In the genomic region with DNA sequence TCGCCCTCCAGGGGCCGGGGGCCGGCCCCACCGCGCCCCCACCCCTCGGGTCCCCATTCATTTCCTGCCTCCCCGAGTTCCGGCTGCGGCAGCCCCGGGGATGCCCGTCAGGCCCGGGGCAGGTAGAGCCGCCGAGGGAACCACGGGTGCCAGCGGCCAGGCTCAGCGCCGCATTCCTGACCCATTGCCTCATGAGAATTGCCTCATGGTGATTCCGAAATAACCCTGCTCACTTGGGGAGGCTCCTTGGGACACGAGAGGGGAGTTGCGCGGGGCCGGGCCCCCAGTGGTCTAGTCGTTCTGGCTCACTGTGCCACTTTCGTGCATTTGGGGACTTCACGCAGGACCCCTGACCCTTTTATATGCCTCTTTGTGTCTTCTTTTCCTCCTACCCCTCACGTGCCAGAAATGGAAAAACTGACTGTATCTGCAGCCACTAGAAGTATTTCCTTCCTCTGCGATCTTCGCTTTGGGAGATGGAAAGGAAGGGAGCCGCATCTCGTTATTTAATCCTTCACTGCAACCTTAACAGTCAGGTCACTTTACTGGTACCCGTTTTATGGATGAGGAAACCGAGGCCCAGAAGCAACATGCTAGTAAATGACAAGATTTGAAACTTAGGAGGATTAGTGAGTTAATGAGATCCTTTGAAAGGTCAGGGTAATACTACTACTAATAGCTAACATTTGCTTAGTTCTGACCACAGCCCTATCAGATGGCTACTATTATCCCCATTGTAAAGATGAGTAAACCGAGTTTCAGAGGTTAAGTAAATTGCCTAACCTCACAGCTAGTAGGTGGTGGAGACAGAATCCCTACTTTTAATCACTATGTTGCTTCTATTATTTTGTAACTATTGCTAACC, we compare ENCODE assay signal across 8 cellular contexts. TPM values are rescaled to one million over a fixed set of nuclear protein-coding genes. Genes with fewer than 3 reads are reported as not detected.
DNase-seq lines count a peak whose midpoint lies in the region; ATAC-seq and TF ChIP-seq lines count a peak whose summit lies in the region.

No MANE protein-coding gene starts in this region.

- H3K27me3 Mint-ChIP-seq in Caco-2 (ENCODE audit: insufficient read depth, unreplicated experiment) = no peaks in the 10 kb centered on the region
- no peaks in the 10 kb centered on the region for H3K27me3 Mint-ChIP-seq in activated T-cell treated with anti-CD3 and anti-CD28 coated beads, Interleukin-2, amount 50 U/mL, for 72 hours (ENCODE audit: low read depth)

- no peak for TF ChIP-seq POLR2A in gastroesophageal sphincter (IDR thresholded peaks at IDR 0.05)

- ATAC-seq in GM19467 (IDR thresholded peaks at IDR 0.05; ENCODE audit: unreplicated experiment) (peak; percentile 49), gastroesophageal sphincter (peak; percentile 93), HG03095 (IDR thresholded peaks at IDR 0.05; ENCODE audit: unreplicated experiment) (no peak)
- peak; percentile 66 to 74 for ATAC-seq in activated T-cell treated with anti-CD3 and anti-CD28 coated beads, Interleukin-2, amount 50 U/mL, for 72 hours (replicated peaks in 1 of 2)

- H4K20me1 ChIP-seq in KMS-11 (ENCODE audit: insufficient read depth) (no peaks in the 10 kb centered on the region; the same call in 1 of the 2 replicates), osteoblast (ENCODE audit: insufficient read depth, low read length) (peaks cover 42% of the 10 kb centered on the region)

- POLR2A ChIA-PET in Caco-2 (lab: Charles Lee) = no interaction called here

- H3K27ac ChIP-seq in KMS-11 = peak overlapping the region; percentile 78
- peak overlapping the region; percentile 87 to 100 (median 99) for H3K27ac ChIP-seq in gastroesophageal sphincter
- peak overlapping the region; percentile 98 for H3K27ac ChIP-seq in osteoblast (ENCODE audit: low read depth, low read length)

- H3K4me3 Mint-ChIP-seq in Caco-2 (ENCODE audit: unreplicated experiment) = peak overlapping the region; percentile 97
- H3K4me3 Mint-ChIP-seq in activated T-cell treated with anti-CD3 and anti-CD28 coated beads, Interleukin-2, amount 50 U/mL, for 72 hours = peak overlapping the region; percentile 87 to 90

- H3K27me3 ChIP-seq in Caco-2 (replicated peaks; ENCODE audit: control insufficient read depth, insufficient read depth, low read length) = no peaks in the 10 kb centered on the region
- H3K27me3 ChIP-seq in KMS-11 (ENCODE audit: insufficient read depth, low read depth) = no peaks in the 10 kb centered on the region
- H3K27me3 ChIP-seq in gastroesophageal sphincter = no peaks in the 10 kb centered on the region
- no peaks in the 10 kb centered on the region for H3K27me3 ChIP-seq in osteoblast (ENCODE audit: insufficient read depth, low read length)

- peak overlapping the region; percentile 79 for H3K4me2 ChIP-seq in KMS-11
- H3K4me2 ChIP-seq in osteoblast (ENCODE audit: insufficient read depth, low read length) = peak overlapping the region; percentile 88

- peaks cover 8% of the 10 kb centered on the region for H3K4me1 ChIP-seq in Caco-2
- peaks cover 25% of the 10 kb centered on the region for H3K4me1 ChIP-seq in KMS-11 (ENCODE audit: low read depth, poor library complexity, severe bottlenecking)
- H3K4me1 ChIP-seq in gastroesophageal sphincter = peaks cover 0 to 62% (median 35%) of the 10 kb centered on the region in 3 donors
- H3K4me1 ChIP-seq in osteoblast (ENCODE audit: insufficient read depth, low read length) = peaks cover 26% of the 10 kb centered on the region

- CTCF ChIA-PET in Caco-2 (lab: Charles Lee) = no interaction called here

- DNase-seq in Caco-2 (peak; percentile 71 to 82), osteoblast (ENCODE audit: insufficient read length, low spot score, missing footprints) (peak; percentile 92), GM19238 (ENCODE audit: insufficient read length, low spot score) (no peak)
- peak in 1 of 2 donors; percentile 21 for DNase-seq in activated T-cell treated with anti-CD3 and anti-CD28 coated beads, Interleukin-2, amount 50 U/mL, for 72 hours

- H3K4me1 Mint-ChIP-seq in Caco-2 (ENCODE audit: low read depth, unreplicated experiment) = no peaks in the 10 kb centered on the region
- peaks cover 48% of the 10 kb centered on the region for H3K4me1 Mint-ChIP-seq in activated T-cell treated with anti-CD3 and anti-CD28 coated beads, Interleukin-2, amount 50 U/mL, for 72 hours (ENCODE audit: low read depth)

- H3K27ac Mint-ChIP-seq in Caco-2 (ENCODE audit: unreplicated experiment) = peak overlapping the region; percentile 97
- H3K27ac Mint-ChIP-seq in activated T-cell treated with anti-CD3 and anti-CD28 coated beads, Interleukin-2, amount 50 U/mL, for 72 hours = peak overlapping the region; percentile 96

- peaks cover 34% of the 10 kb centered on the region for H3K36me3 Mint-ChIP-seq in Caco-2 (ENCODE audit: insufficient read depth, unreplicated experiment)
- H3K36me3 Mint-ChIP-seq in activated T-cell treated with anti-CD3 and anti-CD28 coated beads, Interleukin-2, amount 50 U/mL, for 72 hours (ENCODE audit: insufficient read depth in 2 of 2) = peaks cover 2 to 11% of the 10 kb centered on the region in 2 donors

- TSS peak; percentile 39 for BruUV-seq in Caco-2 (replicated peaks; lab: Mats Ljungman, UMichigan)

- peak overlapping the region; percentile 26; the same call in 1 of the 2 replicates for H2AFZ ChIP-seq in KMS-11 (ENCODE audit: low read depth)
- H2AFZ ChIP-seq in osteoblast (ENCODE audit: low read length) = peak overlapping the region; percentile 69

- peaks cover 50% of the 10 kb centered on the region for H3K79me2 ChIP-seq in KMS-11 (ENCODE audit: insufficient read depth, low read depth)
- H3K79me2 ChIP-seq in osteoblast (ENCODE audit: insufficient read depth, low read length) = peaks cover 57% of the 10 kb centered on the region

- intact Hi-C loops in Caco-2 (cut with micrococcal nuclease; ENCODE audit: unreplicated experiment) = no loop called here

- 7 to 12% methylated on average over 8 to 16 of the region's 34 CpGs for WGBS in gastroesophageal sphincter (ENCODE audit: low coverage in 1 of 2), 2 donors

- peak overlapping the region; percentile 95 for H3K4me3 ChIP-seq in Caco-2 (ENCODE audit: low read depth, low read length)
- no peak overlapping the region for H3K4me3 ChIP-seq in KMS-11 (IDR thresholded peaks at IDR 0.05; ENCODE audit: insufficient read depth, low read depth, low read length)
- H3K4me3 ChIP-seq in gastroesophageal sphincter = peak overlapping the region; percentile 52 to 100
- peak overlapping the region; percentile 95 for H3K4me3 ChIP-seq in osteoblast (ENCODE audit: insufficient read depth, low read length)

- no peak for TF ChIP-seq EP300 in gastroesophageal sphincter (IDR thresholded peaks at IDR 0.05)

- TF ChIP-seq CTCF in Caco-2 (IDR thresholded peaks at IDR 0.05; ENCODE audit: insufficient read depth in 1 of 2, low read depth in 1 of 2, low read length in 1 of 2, severe bottlenecking in 1 of 2, unreplicated experiment in 1 of 2) (no peak), KMS-11 (conservative IDR thresholded peaks at IDR 0.05; ENCODE audit: low read depth, low read length) (peak; percentile 22; the same call in 1 of the 2 replicates), gastroesophageal sphincter (IDR thresholded peaks at IDR 0.05) (no peak), osteoblast (IDR thresholded peaks at IDR 0.05; ENCODE audit: extremely low read depth, low read depth, low read length) (no peak)

- peak overlapping the region; percentile 81 for H3K9ac ChIP-seq in KMS-11

- H3K36me3 ChIP-seq in Caco-2 (ENCODE audit: control insufficient read depth, insufficient read depth, low read length) (no peaks in the 10 kb centered on the region), KMS-11 (ENCODE audit: insufficient read depth) (no peaks in the 10 kb centered on the region), gastroesophageal sphincter (no peaks in the 10 kb centered on the region), osteoblast (ENCODE audit: insufficient read depth, low read length) (peaks cover 6% of the 10 kb centered on the region)

- H3K9me3 Mint-ChIP-seq in Caco-2 (ENCODE audit: unreplicated experiment) = no peaks in the 10 kb centered on the region
- no peaks in the 10 kb centered on the region for H3K9me3 Mint-ChIP-seq in activated T-cell treated with anti-CD3 and anti-CD28 coated beads, Interleukin-2, amount 50 U/mL, for 72 hours

- no peaks in the 10 kb centered on the region for H3K9me3 ChIP-seq in Caco-2
- no peaks in the 10 kb centered on the region for H3K9me3 ChIP-seq in gastroesophageal sphincter
- no peaks in the 10 kb centered on the region for H3K9me3 ChIP-seq in osteoblast (ENCODE audit: low read depth, low read length)

RNA-seq across cellular contexts. Expression of a gene that starts 0.8 kb away (rescaled TPM):
- total RNA-seq in Caco-2 (2022) (152 and 153 TPM in 2 replicates), gastroesophageal sphincter (100 to 1,000 TPM; 131 to 178 (median 141) TPM), osteoblast (96.1 and 98.8 TPM in 2 replicates)
- total RNA-seq in activated T-cell treated with anti-CD3 and anti-CD28 coated beads, Interleukin-2, amount 50 U/mL, for 72 hours = 10 to 100 TPM; 92.4 to 93.7 TPM

RNA-seq across cellular contexts. Expression of a gene that starts 10.1 kb away (rescaled TPM):
- 1,460 and 1,533 TPM in 2 replicates for total RNA-seq in Caco-2 (2022)
- total RNA-seq in activated T-cell treated with anti-CD3 and anti-CD28 coated beads, Interleukin-2, amount 50 U/mL, for 72 hours = 1,000 to 10,000 TPM; 1,335 to 1,400 TPM
- 1,000 to 10,000 TPM in 3 of 4 donors, 100 to 1,000 TPM in 1; 947 to 1,918 (median 1,526) TPM for total RNA-seq in gastroesophageal sphincter
- 918 and 946 TPM in 2 replicates for total RNA-seq in osteoblast

RNA-seq across cellular contexts. Expression of a gene that starts 37.3 kb away (rescaled TPM):
- 54.5 and 60.9 TPM in 2 replicates for total RNA-seq in Caco-2 (2022)
- 10 to 100 TPM; 39.6 to 43.3 TPM for total RNA-seq in activated T-cell treated with anti-CD3 and anti-CD28 coated beads, Interleukin-2, amount 50 U/mL, for 72 hours
- 10 to 100 TPM; 23.1 to 56.8 (median 42.3) TPM for total RNA-seq in gastroesophageal sphincter
- total RNA-seq in osteoblast = 29.0 and 38.6 TPM in 2 replicates
